Comparison of ENCODE assay signal across 15 cellular contexts in genomic region chr2:238346539-238346938, GRCh38. TPM values are rescaled to one million over a fixed set of nuclear protein-coding genes. Genes with fewer than 3 reads are reported as not detected.
DNase-seq lines count a peak whose midpoint lies in the region; ATAC-seq, FAIRE-seq and TF ChIP-seq lines count a peak whose summit lies in the region.
"Had no signal": no experiment of that assay in that cellular context is flagged by ENCODE, and none has a peak within 500 bp of the region (broad histone marks: within the 10 kb centered on the region; RNA-seq: fewer than 3 reads in every experiment).

No MANE protein-coding gene starts in this region.

- no peaks in the 10 kb centered on the region for H3K79me2 ChIP-seq in Karpas-422 (ENCODE audit: low read length)

- H3K9me3 Mint-ChIP-seq in progenitor cell of endocrine pancreas (ENCODE audit: low read depth), result no peaks in the 10 kb centered on the region
- H3K9me3 Mint-ChIP-seq in CD8-positive, alpha-beta memory T cell, result no peaks in the 10 kb centered on the region

- 0 out of 2 replicates have a peak, but pooled peaks cover 4% of the 10 kb centered on the region for H3K36me3 ChIP-seq in Karpas-422 (ENCODE audit: insufficient read depth, low read length)
- H3K36me3 ChIP-seq in CD8-positive, alpha-beta memory T cell (ENCODE audit: insufficient read depth, low read length), result peaks cover 6% of the 10 kb centered on the region
- peaks cover 4 to 8% of the 10 kb centered on the region in 2 donors for H3K36me3 ChIP-seq in small intestine (ENCODE audit: control insufficient read depth in 2 of 2, insufficient read depth in 2 of 2, low read length in 2 of 2)

- no peaks in the 10 kb centered on the region for H3K9me3 ChIP-seq in Karpas-422 (ENCODE audit: low read length)
- no peaks in the 10 kb centered on the region for H3K9me3 ChIP-seq in CD8-positive, alpha-beta memory T cell (ENCODE audit: low read length)
- no peaks in the 10 kb centered on the region for H3K9me3 ChIP-seq in small intestine (ENCODE audit: control insufficient read depth, low read depth)
- H3K9me3 ChIP-seq: Caco-2 had no signal

- peak overlapping the region; percentile 57 for H3K27ac Mint-ChIP-seq in progenitor cell of endocrine pancreas
- no peak overlapping the region for H3K27ac Mint-ChIP-seq in CD8-positive, alpha-beta memory T cell

- CTCF ChIA-PET in CD8-positive, alpha-beta memory T cell (lab: Charles Lee), result no interaction called here

- H3K27me3 Mint-ChIP-seq in progenitor cell of endocrine pancreas, result no peaks in the 10 kb centered on the region
- H3K27me3 Mint-ChIP-seq in CD8-positive, alpha-beta memory T cell, result no peaks in the 10 kb centered on the region

- no peaks in the 10 kb centered on the region for H4K20me1 ChIP-seq in Karpas-422 (ENCODE audit: insufficient read depth, low read depth, low read length)

- no peak for TF ChIP-seq CTCF in progenitor cell of endocrine pancreas (IDR thresholded peaks at IDR 0.05; ENCODE audit: unreplicated experiment)

- FAIRE-seq in GM18507 (lab: Jason Lieb, UNC) (peak; percentile 54), small intestine (lab: Jason Lieb, UNC) (no peak)
- FAIRE-seq: K562 had no signal

- POLR2A ChIA-PET in CD8-positive, alpha-beta memory T cell (lab: Charles Lee), result no interaction called here

- peak overlapping the region; percentile 10 for H3K4me2 ChIP-seq in Karpas-422 (ENCODE audit: low read depth, low read length, poor library complexity, severe bottlenecking)

- H3K4me1 ChIP-seq in Karpas-422 (ENCODE audit: low read length) (peaks cover 11% of the 10 kb centered on the region), small intestine (ENCODE audit: control insufficient read depth in 2 of 2, insufficient read depth in 1 of 2, low read depth in 1 of 2, low read length in 1 of 2) (no peaks in the 10 kb centered on the region)
- H3K4me1 ChIP-seq in CD8-positive, alpha-beta memory T cell (ENCODE audit: insufficient read depth, low read length), result no peaks in the 10 kb centered on the region
- H3K4me1 ChIP-seq: Caco-2 had no signal

- no peaks in the 10 kb centered on the region for H3K9me2 ChIP-seq in Karpas-422 (replicated peaks; ENCODE audit: insufficient read depth, low read length)

- peak overlapping the region; percentile 38 for H3K9ac ChIP-seq in Karpas-422 (ENCODE audit: low read length)

- H3K36me3 Mint-ChIP-seq in progenitor cell of endocrine pancreas (ENCODE audit: insufficient read depth), result peaks cover 8% of the 10 kb centered on the region
- H3K36me3 Mint-ChIP-seq in CD8-positive, alpha-beta memory T cell, result peaks cover 11 to 49% (median 16%) of the 10 kb centered on the region in 3 donors

- peak overlapping the region; percentile 38; the same call in 1 of the 2 replicates for H3K27ac ChIP-seq in Karpas-422 (ENCODE audit: low read length)
- no peak overlapping the region for H3K27ac ChIP-seq in CD8-positive, alpha-beta memory T cell (ENCODE audit: low read depth, low read length)
- no peak overlapping the region for H3K27ac ChIP-seq in small intestine (ENCODE audit: low read depth in 1 of 2, low read length in 1 of 2)

- no peaks in the 10 kb centered on the region for H3K27me3 ChIP-seq in Karpas-422 (ENCODE audit: low read length)
- H3K27me3 ChIP-seq in CD8-positive, alpha-beta memory T cell (ENCODE audit: insufficient read depth, low read length, poor library complexity, severe bottlenecking), result no peaks in the 10 kb centered on the region
- H3K27me3 ChIP-seq in small intestine (ENCODE audit: control insufficient read depth in 2 of 2, insufficient read depth in 2 of 2, low read length in 2 of 2), result no peaks in the 10 kb centered on the region

- ATAC-seq in GM19463 (IDR thresholded peaks at IDR 0.05; ENCODE audit: unreplicated experiment) (peak; percentile 48), HG02870 (IDR thresholded peaks at IDR 0.05; ENCODE audit: unreplicated experiment) (no peak)
- ATAC-seq: K562, PC-3 had no signal

- WGBS in small intestine, 3 donors, result 83 to 90% (median 86%) methylated on average over 13 of the region's 13 CpGs

- no peak overlapping the region for H3K4me3 Mint-ChIP-seq in progenitor cell of endocrine pancreas (ENCODE audit: low read depth)
- H3K4me3 Mint-ChIP-seq in CD8-positive, alpha-beta memory T cell, result no peak overlapping the region
- H3K4me3 Mint-ChIP-seq: CD14-positive monocyte had no signal

- no peak for DNase-seq in GM18507 (ENCODE audit: extremely low spot score, insufficient read length, low read depth)
- DNase-seq in Karpas-422, result peak; percentile 60
- no peak for DNase-seq in progenitor cell of endocrine pancreas (ENCODE audit: low spot score, unreplicated experiment)
- DNase-seq in CD8-positive, alpha-beta memory T cell, result no peak
- DNase-seq in hippocampal formation (lab: John Stamatoyannopoulos, UW), result no peak
- no peak for DNase-seq in small intestine
- DNase-seq: Caco-2, HCEC 1CT, NCI-H2107, NCI-H69, PC-3 had no signal

- H3K4me3 ChIP-seq in Karpas-422 (ENCODE audit: low read length), result no peak overlapping the region
- no peak overlapping the region for H3K4me3 ChIP-seq in CD8-positive, alpha-beta memory T cell (ENCODE audit: low read length)
- no peak overlapping the region for H3K4me3 ChIP-seq in small intestine (ENCODE audit: low read depth in 1 of 2, low read length in 2 of 2)
- H3K4me3 ChIP-seq: K562 had no signal

- H3K4me1 Mint-ChIP-seq in progenitor cell of endocrine pancreas (ENCODE audit: low read depth), result peaks cover 2% of the 10 kb centered on the region
- H3K4me1 Mint-ChIP-seq in CD8-positive, alpha-beta memory T cell, result no peaks in the 10 kb centered on the region
- H3K4me1 Mint-ChIP-seq: CD14-positive monocyte had no signal

- H2AFZ ChIP-seq in Karpas-422 (ENCODE audit: low read length), result no peak overlapping the region

RNA-seq across cellular contexts. Expression of gene TRAF3IP1, which starts 26.2 kb away (rescaled TPM):
- total RNA-seq in Karpas-422 (2014; rRNA removed; shearing (Covaris generic); ENCODE audit: low replicate concordance), result 16.0 and 18.4 TPM in 2 replicates
- total RNA-seq in progenitor cell of endocrine pancreas, result 26.1 and 27.0 TPM in 2 replicates
- total RNA-seq in CD8-positive, alpha-beta memory T cell, result 10 to 100 TPM; 14.7 to 15.9 TPM
- 10.2 TPM for polyA plus RNA-seq in CD8-positive, alpha-beta memory T cell
- polyA plus RNA-seq in small intestine, result 1 to 10 TPM; 5.1 to 7.8 (median 7.1) TPM

RNA-seq across cellular contexts. Expression of gene PER2, which starts 58.1 kb away (rescaled TPM):
- total RNA-seq in Karpas-422 (2014; rRNA removed; shearing (Covaris generic); ENCODE audit: low replicate concordance), result 19.0 and 23.3 TPM in 2 replicates
- 14.3 and 20.2 TPM in 2 replicates for total RNA-seq in progenitor cell of endocrine pancreas
- total RNA-seq in CD8-positive, alpha-beta memory T cell, result 10 to 100 TPM; 12.9 to 14.2 TPM
- polyA plus RNA-seq in CD8-positive, alpha-beta memory T cell, result 4.3 TPM
- polyA plus RNA-seq in small intestine, result 1 to 10 TPM; 2.2 to 5.6 (median 2.7) TPM
